Comparison of ENCODE assay signal across 9 cellular contexts in genomic region chr3:183560607-183561006, GRCh38. TPM values are rescaled to one million over a fixed set of nuclear protein-coding genes. Genes with fewer than 3 reads are reported as not detected.
DNase-seq lines count a peak whose midpoint lies in the region; ATAC-seq, FAIRE-seq and TF ChIP-seq lines count a peak whose summit lies in the region.
"Had no signal": no experiment of that assay in that cellular context is flagged by ENCODE, and none has a peak within 500 bp of the region (broad histone marks: within the 10 kb centered on the region; RNA-seq: fewer than 3 reads in every experiment).

No MANE protein-coding gene starts in this region.

- ATAC-seq in CD4-positive, alpha-beta T cell (ENCODE audit: poor library complexity) = no peak
- ATAC-seq in RWPE2 (ENCODE audit: low read depth) = peak; percentile 31; the same call in 1 of the 3 replicates
- ATAC-seq in GM18873 (IDR thresholded peaks at IDR 0.05; ENCODE audit: low FRiP score, unreplicated experiment) = no peak

- H3K27me3 ChIP-seq in CD4-positive, alpha-beta T cell (ENCODE audit: control insufficient read depth, insufficient read depth, low read length) = no peaks in the 10 kb centered on the region
- H3K27me3 ChIP-seq in RWPE2 (ENCODE audit: insufficient read depth, poor library complexity, severe bottlenecking) = no peaks in the 10 kb centered on the region

- POLR2A ChIA-PET in CD4-positive, alpha-beta T cell (lab: Charles Lee) = interaction anchor here (0.9 to 1.6 kb wide), 2 partner anchors 26 to 91 kb away, joined by 3 to 4 read pairs; no protein-coding TSS in a partner anchor

- H3K4me3 ChIP-seq in GM12875 (ENCODE audit: low read depth, low read length) (no peak overlapping the region), RWPE2 (ENCODE audit: severe bottlenecking) (no peak overlapping the region), kidney (ENCODE audit: low read length in 2 of 2) (no peak overlapping the region)

- H3K9me3 ChIP-seq in CD4-positive, alpha-beta T cell (ENCODE audit: control insufficient read depth, low read length) = no peaks in the 10 kb centered on the region
- H3K9me3 ChIP-seq in RWPE2 (ENCODE audit: severe bottlenecking) (no peaks in the 10 kb centered on the region), kidney (ENCODE audit: control insufficient read depth in 1 of 2, low read length in 2 of 2) (no peaks in the 10 kb centered on the region)

- H3K4me1 ChIP-seq in RWPE2 (ENCODE audit: insufficient read depth, poor library complexity, severe bottlenecking) (no peaks in the 10 kb centered on the region), kidney (ENCODE audit: control insufficient read depth in 1 of 2, insufficient read depth in 1 of 2, low read depth in 1 of 2, low read length in 2 of 2) (peaks cover 0 to 2% of the 10 kb centered on the region in 2 donors)

- H3K27ac ChIP-seq in CD4-positive, alpha-beta T cell (ENCODE audit: low read depth, low read length) = no peak overlapping the region
- no peak overlapping the region for H3K27ac ChIP-seq in RWPE2 (ENCODE audit: poor library complexity, severe bottlenecking)
- no peak overlapping the region for H3K27ac ChIP-seq in kidney (ENCODE audit: low read depth in 2 of 2, low read length in 2 of 2)

- H3K36me3 ChIP-seq in RWPE2 (ENCODE audit: low read depth) (no peaks in the 10 kb centered on the region), kidney (ENCODE audit: control insufficient read depth in 1 of 2, insufficient read depth in 2 of 2, low read length in 2 of 2) (no peaks in the 10 kb centered on the region)

- no peak overlapping the region for H3K9ac ChIP-seq in kidney (ENCODE audit: low read length in 2 of 2)

- TF ChIP-seq CTCF in CD4-positive, alpha-beta T cell (IDR thresholded peaks at IDR 0.05) = peak; percentile 29
- TF ChIP-seq CTCF in GM12875 (IDR thresholded peaks at IDR 0.05; ENCODE audit: borderline replicate concordance, insufficient read depth, low read depth, low read length) = peak; percentile 10; the same call in 1 of the 2 replicates
- peak; percentile 24 for TF ChIP-seq CTCF in RWPE2 (IDR thresholded peaks at IDR 0.05; ENCODE audit: poor library complexity, severe bottlenecking)
- peak; percentile 34 for TF ChIP-seq CTCF in kidney (IDR thresholded peaks at IDR 0.05; ENCODE audit: borderline replicate concordance, extremely low read depth, insufficient read depth)

- DNase-seq in CD4-positive, alpha-beta T cell = peak in 4 of 10 experiments; percentile 12 to 34 (median 19)
- DNase-seq in RWPE2 (ENCODE audit: low spot score) (no peak), kidney (no peak), occipital lobe (lab: John Stamatoyannopoulos, UW) (no peak), SKM-1 (lab: John Stamatoyannopoulos, UW; ENCODE audit: unreplicated experiment) (no peak), KG1 (lab: John Stamatoyannopoulos, UW) (no peak)
- DNase-seq: NCI-H2081 treated with DMSO at 0.1 percent for 48 hours had no signal

- CTCF ChIA-PET in CD4-positive, alpha-beta T cell (lab: Charles Lee) = no interaction called here

- H3K36me3 Mint-ChIP-seq in CD4-positive, alpha-beta T cell (ENCODE audit: low read depth) = peaks cover 5% of the 10 kb centered on the region

- no peaks in the 10 kb centered on the region for H3K9me3 Mint-ChIP-seq in CD4-positive, alpha-beta T cell

- intact Hi-C loops in CD4-positive, alpha-beta T cell (cut with DNase I, micrococcal nuclease) = loop anchor here (1.0 kb wide), 1 partner anchor 91 kb away; no protein-coding TSS in a partner anchor
- intact Hi-C loops in kidney (cut with DNase I) = no loop called here

- no peaks in the 10 kb centered on the region for H3K27me3 Mint-ChIP-seq in CD4-positive, alpha-beta T cell

- H3K4me1 Mint-ChIP-seq in CD4-positive, alpha-beta T cell (ENCODE audit: low read depth) = peaks cover 15% of the 10 kb centered on the region

- H3K27ac Mint-ChIP-seq in CD4-positive, alpha-beta T cell = no peak overlapping the region

- no peak for FAIRE-seq in kidney (lab: Jason Lieb, UNC)

- no peak overlapping the region for H3K4me3 Mint-ChIP-seq in CD4-positive, alpha-beta T cell

RNA-seq across cellular contexts. Expression of gene KLHL6, which starts 5.1 kb away (rescaled TPM):
- 10 to 100 TPM; 23.9 to 24.2 TPM for total RNA-seq in CD4-positive, alpha-beta T cell
- total RNA-seq in kidney (9.8 TPM), occipital lobe (1.1 TPM)
- polyA plus RNA-seq in kidney (ENCODE audit: insufficient read depth, low read depth, low replicate concordance) = 0.37 TPM
